13 cellular contexts compared by ENCODE assay signal in the genomic region with DNA sequence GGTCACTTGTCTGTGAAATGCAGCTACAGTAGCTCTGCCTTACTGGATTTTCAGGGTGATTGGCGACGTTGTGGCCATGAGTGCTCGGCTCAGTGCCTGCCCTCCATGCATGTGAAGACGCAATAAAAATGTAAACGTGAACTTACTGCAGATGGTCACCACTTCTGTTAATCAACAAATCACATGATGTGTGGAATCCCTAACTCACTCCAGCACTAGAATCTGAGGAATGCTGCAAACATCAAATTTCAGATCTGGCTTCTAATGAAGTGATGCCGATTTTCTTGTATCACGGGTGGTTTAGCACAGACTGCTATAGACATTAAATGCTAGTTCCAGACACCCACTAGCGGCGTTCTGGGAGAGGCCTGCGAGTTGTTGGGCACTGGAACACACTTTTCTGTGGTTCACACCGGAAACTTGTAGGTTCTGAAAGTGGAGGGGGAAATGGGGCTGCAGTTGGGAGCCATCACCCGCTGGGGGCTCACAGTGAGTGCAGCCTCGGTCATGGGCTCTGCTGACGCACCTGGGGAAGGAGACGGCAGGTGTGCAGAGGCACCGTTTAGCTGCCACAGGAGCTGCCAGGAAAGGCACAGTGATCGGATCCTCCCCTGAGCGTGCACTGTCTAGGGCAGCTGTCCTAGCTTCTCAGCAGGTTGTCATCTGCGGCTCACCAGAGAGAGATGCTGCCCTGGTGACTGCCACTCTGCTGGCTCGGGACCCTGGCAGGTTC. TPM values are rescaled to one million over a fixed set of nuclear protein-coding genes. Genes with fewer than 3 reads are reported as not detected.
DNase-seq lines count a peak whose midpoint lies in the region; ATAC-seq, FAIRE-seq and TF ChIP-seq lines count a peak whose summit lies in the region.
"Had no signal": no experiment of that assay in that cellular context is flagged by ENCODE, and none has a peak within 500 bp of the region (broad histone marks: within the 10 kb centered on the region; RNA-seq: fewer than 3 reads in every experiment).

No MANE protein-coding gene starts in this region.

- H3K79me2 ChIP-seq in KMS-11 (ENCODE audit: insufficient read depth, low read depth) (no peaks in the 10 kb centered on the region), HepG2 (ENCODE audit: insufficient read depth, low read length) (no peaks in the 10 kb centered on the region), OCI-LY7 (ENCODE audit: insufficient read depth, low read depth, low read length) (no peaks in the 10 kb centered on the region)

- H3K36me3 ChIP-seq in KMS-11 (ENCODE audit: insufficient read depth): no peaks in the 10 kb centered on the region
- H3K36me3 ChIP-seq in HepG2 (replicated peaks in 1 of 2; ENCODE audit: control insufficient read depth in 1 of 2, insufficient read depth in 2 of 2, low read length in 2 of 2): no peaks in the 10 kb centered on the region
- H3K36me3 ChIP-seq in OCI-LY7 (ENCODE audit: insufficient read depth, low read length): no peaks in the 10 kb centered on the region
- H3K36me3 ChIP-seq in uterus: no peaks in the 10 kb centered on the region
- H3K36me3 ChIP-seq in tibial nerve: no peaks in the 10 kb centered on the region
- H3K36me3 ChIP-seq: thyroid gland had no signal

- peak; percentile 8 for ATAC-seq in HepG2
- ATAC-seq: WTC11 had no signal

- H3K4me1 ChIP-seq in KMS-11 (ENCODE audit: low read depth, poor library complexity, severe bottlenecking) (peaks cover 93% of the 10 kb centered on the region), HepG2 (ENCODE audit: insufficient read depth, low read length) (peaks cover 45% of the 10 kb centered on the region), OCI-LY7 (ENCODE audit: insufficient read depth, low read length, poor library complexity, severe bottlenecking) (no peaks in the 10 kb centered on the region), uterus (no peaks in the 10 kb centered on the region), tibial nerve (peaks cover 0 to 25% (median 4%) of the 10 kb centered on the region in 4 donors)

- no peak for TF ChIP-seq CTCF in AG10803 (conservative IDR thresholded peaks at IDR 0.05; ENCODE audit: low read length)
- no peak for TF ChIP-seq CTCF in KMS-11 (conservative IDR thresholded peaks at IDR 0.05; ENCODE audit: low read depth, low read length)
- no peak for TF ChIP-seq CTCF in HepG2 (CRISPR knock-in tag; IDR thresholded peaks at IDR 0.05)
- TF ChIP-seq CTCF in OCI-LY7 (conservative IDR thresholded peaks at IDR 0.05; ENCODE audit: low read length): no peak
- TF ChIP-seq CTCF in uterus (IDR thresholded peaks at IDR 0.05): no peak
- no peak for TF ChIP-seq CTCF in tibial nerve (IDR thresholded peaks at IDR 0.05)

- H2AFZ ChIP-seq in KMS-11 (ENCODE audit: low read depth): peak overlapping the region; percentile 14
- no peak overlapping the region for H2AFZ ChIP-seq in HepG2 (ENCODE audit: low read length)
- H2AFZ ChIP-seq in OCI-LY7 (ENCODE audit: low read length): no peak overlapping the region

- H3K4me3 ChIP-seq in AG10803 (ENCODE audit: low read length) (no peak overlapping the region), KMS-11 (IDR thresholded peaks at IDR 0.05; ENCODE audit: insufficient read depth, low read depth, low read length) (no peak overlapping the region), HepG2 (replicated peaks in 1 of 3; ENCODE audit: insufficient read depth in 1 of 3, low read depth in 2 of 3, low read length in 3 of 3) (peak overlapping the region in 1 of 3 experiments; percentile 57; a peak in 2 of 6 replicates), OCI-LY7 (ENCODE audit: low read depth, low read length, poor library complexity, severe bottlenecking) (no peak overlapping the region), uterus (no peak overlapping the region), tibial nerve (no peak overlapping the region)
- H3K4me3 ChIP-seq: thyroid gland had no signal

- H3K27me3 ChIP-seq in KMS-11 (ENCODE audit: insufficient read depth, low read depth): no peaks in the 10 kb centered on the region
- no peaks in the 10 kb centered on the region for H3K27me3 ChIP-seq in HepG2 (ENCODE audit: control insufficient read depth in 1 of 2, insufficient read depth in 2 of 2, low read length in 2 of 2)
- no peaks in the 10 kb centered on the region for H3K27me3 ChIP-seq in uterus
- H3K27me3 ChIP-seq in tibial nerve: no peaks in the 10 kb centered on the region
- H3K27me3 ChIP-seq: thyroid gland had no signal

- TF ChIP-seq RAD21 in HepG2 (CRISPR knock-in tag; IDR thresholded peaks at IDR 0.05): no peak

- POLR2A ChIA-PET in HepG2 (lab: Yijun Ruan, JAX): interaction anchor here (0.9 to 3.6 kb wide), 9 partner anchors 9 to 670 kb away, joined by 3 to 59 read pairs (median 8); a partner anchor contains a TSS
- POLR2A ChIA-PET in OCI-LY7 (lab: Charles Lee): no interaction called here

- H3K9me3 ChIP-seq in HepG2 (ENCODE audit: low read length) (no peaks in the 10 kb centered on the region), OCI-LY7 (ENCODE audit: low read length) (no peaks in the 10 kb centered on the region), uterus (no peaks in the 10 kb centered on the region), tibial nerve (peaks cover 0 to 3% (median 0%) of the 10 kb centered on the region in 4 donors)
- H3K9me3 ChIP-seq: thyroid gland had no signal

- CTCF ChIA-PET in HepG2 (lab: Yijun Ruan, JAX; ENCODE audit: low intra/inter-chr PET ratio, low total read pairs): no interaction called here
- CTCF ChIA-PET in OCI-LY7 (lab: Charles Lee; ENCODE audit: unreplicated experiment): no interaction called here

- H3K9me2 ChIP-seq in OCI-LY7 (ENCODE audit: insufficient read depth, low read length): no peaks in the 10 kb centered on the region

- no peak for TF ChIP-seq POLR2A in HepG2 (IDR thresholded peaks at IDR 0.05; ENCODE audit: insufficient read depth in 1 of 2, low read depth in 2 of 2, low read length in 2 of 2)
- no peak for TF ChIP-seq POLR2A in uterus (IDR thresholded peaks at IDR 0.05)
- no peak for TF ChIP-seq POLR2A in tibial nerve (IDR thresholded peaks at IDR 0.05)

- intact Hi-C loops in HepG2 (cut with micrococcal nuclease; ENCODE audit: unreplicated experiment): no loop called here
- intact Hi-C loops in OCI-LY7 (cut with micrococcal nuclease; ENCODE audit: unreplicated experiment): no loop called here
- intact Hi-C loops in uterus (cut with DNase I; ENCODE audit: low total_unique reads): no loop called here

- H3K27ac ChIP-seq in KMS-11 (peak overlapping the region; percentile 96), caudate nucleus (ENCODE audit: low read depth, low read length) (peak overlapping the region; percentile 90), HepG2 (ENCODE audit: extremely low read length, insufficient read depth, low read length) (peak overlapping the region; percentile 96), OCI-LY7 (ENCODE audit: low read depth, low read length, poor library complexity, severe bottlenecking) (no peak overlapping the region), uterus (no peak overlapping the region), tibial nerve (peak overlapping the region in 2 of 4 donors; percentile 9 to 37)
- H3K27ac ChIP-seq: thyroid gland had no signal

- H3K4me2 ChIP-seq in KMS-11 (peak overlapping the region; percentile 69), HepG2 (ENCODE audit: low read depth, low read length) (peak overlapping the region; percentile 81; the same call in 1 of the 2 replicates), OCI-LY7 (ENCODE audit: low read length) (no peak overlapping the region)

- DNase-seq in AG10803 (ENCODE audit: low read depth) (peak; percentile 11), caudate nucleus (lab: John Stamatoyannopoulos, UW) (no peak), HepG2 (ENCODE audit: low spot score) (no peak), OCI-LY7 (ENCODE audit: low spot score) (no peak), uterus (no peak), tibial nerve (ENCODE audit: low spot score in 2 of 2) (no peak)
- DNase-seq in stimulated activated CD4-positive, alpha-beta T cell treated with anti-CD3 and anti-CD28 coated beads, Interleukin-2, amount 100 ng/mL, for 48 hours: no peak
- DNase-seq: activated naive CD8-positive, alpha-beta T cell treated with anti-CD3 and anti-CD28 coated beads for 36 hours; mesendoderm; thyroid gland had no signal

- H3K9ac ChIP-seq in KMS-11 (peak overlapping the region; percentile 83), HepG2 (ENCODE audit: insufficient read depth, low read depth, low read length) (peak overlapping the region; percentile 71)

- H4K20me1 ChIP-seq in KMS-11 (ENCODE audit: insufficient read depth): no peaks in the 10 kb centered on the region
- no peaks in the 10 kb centered on the region for H4K20me1 ChIP-seq in HepG2 (ENCODE audit: insufficient read depth, low read length)
- H4K20me1 ChIP-seq in OCI-LY7 (ENCODE audit: insufficient read depth, low read length): no peaks in the 10 kb centered on the region

- WGBS in HepG2 (ENCODE audit: low lambda C conversion rate): 91% methylated on average over 19 of the region's 20 CpGs
- WGBS in tibial nerve, 2 donors: 47 to 64% methylated on average over 18 to 20 of the region's 20 CpGs

- no TSS peak for BruUV-seq in HepG2 (replicated peaks; lab: Mats Ljungman, UMichigan)
- BruUV-seq in OCI-LY7 (replicated peaks; lab: Mats Ljungman, UMichigan): no TSS peak

- no peak for TF ChIP-seq EP300 in HepG2 (IDR thresholded peaks at IDR 0.05; ENCODE audit: low read depth in 2 of 2, low read length in 2 of 2)
- no peak for TF ChIP-seq EP300 in HepG2 (CRISPR knock-in tag; IDR thresholded peaks at IDR 0.05; ENCODE audit: borderline replicate concordance)
- no peak for TF ChIP-seq EP300 in tibial nerve (IDR thresholded peaks at IDR 0.05)

- in situ Hi-C loops in HepG2 (cut with HindIII; ENCODE audit: extremely low pct_ligation_motif_present, low pct_unique_long_range_greater_than_20kb): loop anchor here (5.0 kb wide), 1 partner anchor 44 kb away; a partner anchor contains a TSS

- peak; percentile 4 for FAIRE-seq in HepG2 (lab: Jason Lieb, UNC)

RNA-seq across cellular contexts. Expression of a gene that starts 6.6 kb away (rescaled TPM):
- total RNA-seq in HepG2 (2016; rRNA removed; fragmentation: Illumina TruSeq; extraction: Trizol) (not detected in 2 replicates), OCI-LY7 (2022) (not detected in 2 replicates), uterus (1 to 10 TPM in 1 of 4 donors, under 1 TPM in 2, not detected in 1; 0.24 to 1.0 (median 0.90) TPM), tibial nerve (1 to 10 TPM in 1 of 4 donors, under 1 TPM in 1, not detected in 2; 0.22 to 1.0 TPM)
- not detected in 2 replicates for total RNA-seq in HepG2 (2016; cell fraction: cytosol; rRNA removed; fragmentation: Illumina TruSeq; extraction: Trizol; ENCODE audit: low read depth)
- total RNA-seq in HepG2 (2016; cell fraction: insoluble cytoplasmic fraction; rRNA removed; fragmentation: Illumina TruSeq; extraction: Trizol): 0.06 TPM in 1 of 2 replicates, not detected in the other
- total RNA-seq in HepG2 (2016; cell fraction: membrane; rRNA removed; fragmentation: Illumina TruSeq; extraction: Trizol): not detected in 2 replicates
- total RNA-seq in HepG2 (2016; cell fraction: nucleus; rRNA removed; fragmentation: Illumina TruSeq; extraction: Trizol): not detected in 2 replicates
- 0.01 and 0.13 TPM in 2 replicates for polyA plus RNA-seq in HepG2 (2011; rRNA removed)
- 0.03 TPM in 1 of 2 replicates, not detected in the other for polyA plus RNA-seq in HepG2 (2011; cell fraction: cytosol; rRNA removed)
- 0.08 and 0.45 TPM in 2 replicates for polyA plus RNA-seq in HepG2 (2011; cell fraction: nucleus; rRNA removed)
- polyA plus RNA-seq in HepG2 (2012): 0.07 TPM in 1 of 2 replicates, not detected in the other
- polyA plus RNA-seq in HepG2 (2016; cell fraction: cytosol; fragmentation: Illumina TruSeq; extraction: Trizol; ENCODE audit: low read depth): not detected in 2 replicates
- not detected in 2 replicates for polyA plus RNA-seq in HepG2 (2016; cell fraction: insoluble cytoplasmic fraction; fragmentation: Illumina TruSeq; extraction: Trizol; ENCODE audit: low read depth)
- not detected in 2 replicates for polyA plus RNA-seq in HepG2 (2016; cell fraction: membrane; fragmentation: Illumina TruSeq; extraction: Trizol; ENCODE audit: low read depth)
- polyA plus RNA-seq in HepG2 (2016; cell fraction: nucleus; fragmentation: Illumina TruSeq; extraction: Trizol; ENCODE audit: insufficient read depth, low read depth): 0.25 TPM in 1 of 2 replicates, not detected in the other
- not detected in 2 replicates for polyA minus RNA-seq in HepG2 (2011; rRNA and poly(A)+ RNA removed; ENCODE audit: low replicate concordance)
- not detected in 2 replicates for polyA minus RNA-seq in HepG2 (2011; cell fraction: cytosol; rRNA and poly(A)+ RNA removed)
- 0.13 and 0.37 TPM in 2 replicates for polyA minus RNA-seq in HepG2 (2011; cell fraction: nucleus; rRNA and poly(A)+ RNA removed)
- not detected in 2 replicates for total RNA-seq in OCI-LY7 (2014; rRNA removed; shearing (Covaris generic))
- total RNA-seq: activated naive CD8-positive, alpha-beta T cell treated with anti-CD3 and anti-CD28 coated beads for 36 hours; osteocyte had no signal

RNA-seq across cellular contexts. Expression of a gene that starts 44.7 kb away (rescaled TPM):
- total RNA-seq in HepG2 (2016; rRNA removed; fragmentation: Illumina TruSeq; extraction: Trizol) (80.8 and 113 TPM in 2 replicates), OCI-LY7 (2022) (85.2 and 94.8 TPM in 2 replicates), uterus (100 to 1,000 TPM in 2 of 4 donors, 10 to 100 TPM in 2; 56.2 to 149 (median 110) TPM), tibial nerve (10 to 100 TPM; 71.8 to 87.8 (median 81.5) TPM)
- 12.2 and 13.4 TPM in 2 replicates for total RNA-seq in HepG2 (2016; cell fraction: cytosol; rRNA removed; fragmentation: Illumina TruSeq; extraction: Trizol; ENCODE audit: low read depth)
- total RNA-seq in HepG2 (2016; cell fraction: insoluble cytoplasmic fraction; rRNA removed; fragmentation: Illumina TruSeq; extraction: Trizol): 85.5 and 98.8 TPM in 2 replicates
- total RNA-seq in HepG2 (2016; cell fraction: membrane; rRNA removed; fragmentation: Illumina TruSeq; extraction: Trizol): 37.4 and 39.0 TPM in 2 replicates
- total RNA-seq in HepG2 (2016; cell fraction: nucleus; rRNA removed; fragmentation: Illumina TruSeq; extraction: Trizol): 61.8 and 61.9 TPM in 2 replicates
- polyA plus RNA-seq in HepG2 (2011; rRNA removed): 64.7 and 76.8 TPM in 2 replicates
- 52.3 and 57.1 TPM in 2 replicates for polyA plus RNA-seq in HepG2 (2011; cell fraction: cytosol; rRNA removed)
- polyA plus RNA-seq in HepG2 (2011; cell fraction: nucleus; rRNA removed): 127 and 143 TPM in 2 replicates
- 75.2 and 103 TPM in 2 replicates for polyA plus RNA-seq in HepG2 (2012)
- 13.8 and 14.5 TPM in 2 replicates for polyA plus RNA-seq in HepG2 (2016; cell fraction: cytosol; fragmentation: Illumina TruSeq; extraction: Trizol; ENCODE audit: low read depth)
- polyA plus RNA-seq in HepG2 (2016; cell fraction: insoluble cytoplasmic fraction; fragmentation: Illumina TruSeq; extraction: Trizol; ENCODE audit: low read depth): 114 and 122 TPM in 2 replicates
- polyA plus RNA-seq in HepG2 (2016; cell fraction: membrane; fragmentation: Illumina TruSeq; extraction: Trizol; ENCODE audit: low read depth): 27.7 and 28.4 TPM in 2 replicates
- 129 and 136 TPM in 2 replicates for polyA plus RNA-seq in HepG2 (2016; cell fraction: nucleus; fragmentation: Illumina TruSeq; extraction: Trizol; ENCODE audit: insufficient read depth, low read depth)
- polyA minus RNA-seq in HepG2 (2011; rRNA and poly(A)+ RNA removed; ENCODE audit: low replicate concordance): 70.0 and 79.1 TPM in 2 replicates
- 45.9 and 46.8 TPM in 2 replicates for polyA minus RNA-seq in HepG2 (2011; cell fraction: cytosol; rRNA and poly(A)+ RNA removed)
- 76.7 and 91.4 TPM in 2 replicates for polyA minus RNA-seq in HepG2 (2011; cell fraction: nucleus; rRNA and poly(A)+ RNA removed)
- 28.5 and 51.5 TPM in 2 replicates for total RNA-seq in OCI-LY7 (2014; rRNA removed; shearing (Covaris generic))

RNA-seq across cellular contexts. Expression of a gene that starts 56.8 kb away (rescaled TPM):
- total RNA-seq in HepG2 (2016; rRNA removed; fragmentation: Illumina TruSeq; extraction: Trizol) (8.3 and 8.7 TPM in 2 replicates), OCI-LY7 (2022) (11.9 and 12.1 TPM in 2 replicates), uterus (10 to 100 TPM; 10.6 to 38.9 (median 23.7) TPM), tibial nerve (10 to 100 TPM; 18.6 to 22.8 (median 19.6) TPM)
- 3.8 and 5.4 TPM in 2 replicates for total RNA-seq in HepG2 (2016; cell fraction: cytosol; rRNA removed; fragmentation: Illumina TruSeq; extraction: Trizol; ENCODE audit: low read depth)
- 7.6 and 8.5 TPM in 2 replicates for total RNA-seq in HepG2 (2016; cell fraction: insoluble cytoplasmic fraction; rRNA removed; fragmentation: Illumina TruSeq; extraction: Trizol)
- total RNA-seq in HepG2 (2016; cell fraction: membrane; rRNA removed; fragmentation: Illumina TruSeq; extraction: Trizol): 3.2 and 3.7 TPM in 2 replicates
- total RNA-seq in HepG2 (2016; cell fraction: nucleus; rRNA removed; fragmentation: Illumina TruSeq; extraction: Trizol): 30.6 and 34.2 TPM in 2 replicates
- 2.2 and 2.3 TPM in 2 replicates for polyA plus RNA-seq in HepG2 (2011; rRNA removed)
- polyA plus RNA-seq in HepG2 (2011; cell fraction: cytosol; rRNA removed): 1.9 TPM in 2 replicates
- polyA plus RNA-seq in HepG2 (2011; cell fraction: nucleus; rRNA removed): 5.6 and 6.2 TPM in 2 replicates
- polyA plus RNA-seq in HepG2 (2012): 2.2 and 3.1 TPM in 2 replicates
- polyA plus RNA-seq in HepG2 (2016; cell fraction: cytosol; fragmentation: Illumina TruSeq; extraction: Trizol; ENCODE audit: low read depth): 0.15 and 0.18 TPM in 2 replicates
- polyA plus RNA-seq in HepG2 (2016; cell fraction: insoluble cytoplasmic fraction; fragmentation: Illumina TruSeq; extraction: Trizol; ENCODE audit: low read depth): 2.2 and 2.5 TPM in 2 replicates
- polyA plus RNA-seq in HepG2 (2016; cell fraction: membrane; fragmentation: Illumina TruSeq; extraction: Trizol; ENCODE audit: low read depth): 0.23 and 0.27 TPM in 2 replicates
- polyA plus RNA-seq in HepG2 (2016; cell fraction: nucleus; fragmentation: Illumina TruSeq; extraction: Trizol; ENCODE audit: insufficient read depth, low read depth): 5.1 and 5.5 TPM in 2 replicates
- polyA minus RNA-seq in HepG2 (2011; rRNA and poly(A)+ RNA removed; ENCODE audit: low replicate concordance): 24.1 and 31.8 TPM in 2 replicates
- 5.8 and 8.0 TPM in 2 replicates for polyA minus RNA-seq in HepG2 (2011; cell fraction: cytosol; rRNA and poly(A)+ RNA removed)
- 109 and 118 TPM in 2 replicates for polyA minus RNA-seq in HepG2 (2011; cell fraction: nucleus; rRNA and poly(A)+ RNA removed)
- 8.9 and 10.5 TPM in 2 replicates for total RNA-seq in OCI-LY7 (2014; rRNA removed; shearing (Covaris generic))

Comparison
In these comparisons a context has a peak if more than half of its experiments do, and no peak if none do; other contexts are left out.
1. H3K27ac ChIP-seq: peak in KMS-11 (single experiment), caudate nucleus (single experiment) and HepG2 (single experiment); none in OCI-LY7 (single experiment) and uterus (0 of 2).